Comparison of ENCODE assay signal across 13 cellular contexts in the genomic region with DNA sequence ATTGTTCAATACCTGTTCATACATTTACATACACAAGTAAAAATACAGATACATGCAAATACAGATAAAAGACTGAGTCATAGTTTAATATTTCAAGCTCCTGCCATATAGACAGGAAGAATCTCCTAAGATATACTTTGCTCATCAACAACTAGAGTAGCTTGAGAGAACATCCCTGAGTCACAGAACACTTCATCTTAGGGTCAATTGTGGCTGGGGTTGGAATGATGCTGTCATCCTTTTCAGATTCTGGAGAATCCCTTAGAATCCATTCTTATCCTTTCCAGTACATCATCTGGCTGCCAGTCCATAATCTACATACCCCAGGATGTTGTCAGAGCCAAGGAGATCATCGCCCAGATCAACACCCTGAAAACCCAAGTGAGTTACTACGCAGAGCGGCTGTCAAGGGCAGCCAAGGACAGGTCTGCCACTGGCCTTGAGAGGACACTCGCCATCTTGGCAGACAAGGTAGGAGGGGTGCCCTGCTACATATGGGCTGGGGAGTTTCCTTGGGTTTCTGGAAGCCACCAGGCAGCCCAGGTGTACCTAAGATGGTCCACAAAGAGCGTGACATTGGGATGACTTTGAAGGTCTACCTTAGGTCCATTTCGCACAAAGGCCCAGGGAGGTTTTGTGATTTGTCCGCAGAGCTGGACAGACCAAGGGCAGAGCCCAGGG. TPM values are rescaled to one million over a fixed set of nuclear protein-coding genes. Genes with fewer than 3 reads are reported as not detected.
A peak's percentile ranks its signal among the peaks of the same experiment; 100 is the strongest.
DNase-seq lines count a peak whose midpoint lies in the region; ATAC-seq and TF ChIP-seq lines count a peak whose summit lies in the region.
"Had no signal": no experiment of that assay in that cellular context is flagged by ENCODE, and none has a peak within 500 bp of the region (broad histone marks: within the 10 kb centered on the region; RNA-seq: fewer than 3 reads in every experiment).

No MANE protein-coding gene starts in this region.

- H3K4me3 Mint-ChIP-seq in activated CD4-positive, alpha-beta memory T cell treated with anti-CD3 and anti-CD28 coated beads for 36 hours, result no peak overlapping the region
- no peak overlapping the region for H3K4me3 Mint-ChIP-seq in nephron progenitor cell
- H3K4me3 Mint-ChIP-seq: B cell; stimulated activated memory B cell treated with anti-CD40 and anti-IgM and Interleukin-4, amounts not matched to agents 10 μg/mL and 1 μg/mL and 100 μg/mL, for 72 hours had no signal

- H3K27me3 ChIP-seq in heart left ventricle (no peaks in the 10 kb centered on the region), fibroblast of lung (ENCODE audit: control insufficient read depth, insufficient read depth, low read length) (no peaks in the 10 kb centered on the region)

- POLR2A ChIA-PET in activated CD4-positive, alpha-beta memory T cell treated with anti-CD3 and anti-CD28 coated beads for 36 hours (lab: Charles Lee), result interaction anchor here (1.3 kb wide), 1 partner anchor 11 kb away, joined by 3 read pairs; no protein-coding TSS in a partner anchor

- H3K9me3 Mint-ChIP-seq in activated CD4-positive, alpha-beta memory T cell treated with anti-CD3 and anti-CD28 coated beads for 36 hours, result no peaks in the 10 kb centered on the region
- H3K9me3 Mint-ChIP-seq in nephron progenitor cell, result no peaks in the 10 kb centered on the region
- H3K9me3 Mint-ChIP-seq: stimulated activated memory B cell treated with anti-CD40 and anti-IgM and Interleukin-4, amounts not matched to agents 10 μg/mL and 1 μg/mL and 100 μg/mL, for 72 hours had no signal

- WGBS in heart left ventricle, 4 donors, result 97 to 98% (median 97%) methylated on average over 7 of the region's 7 CpGs

- intact Hi-C loops in cardiac septum (cut with DNase I), result loop anchor here (10.0 kb wide), 1 partner anchor 68 kb away; no protein-coding TSS in a partner anchor
- intact Hi-C loops in heart left ventricle (cut with DNase I), result no loop called here
- intact Hi-C loops in activated CD4-positive, alpha-beta memory T cell treated with anti-CD3 and anti-CD28 coated beads for 36 hours (cut with micrococcal nuclease), result no loop called here

- no peak overlapping the region for H3K27ac ChIP-seq in heart left ventricle
- peak overlapping the region; percentile 57 for H3K27ac ChIP-seq in fibroblast of lung (ENCODE audit: insufficient read depth, low read length)

- peaks cover 33% of the 10 kb centered on the region for H3K4me1 Mint-ChIP-seq in activated CD4-positive, alpha-beta memory T cell treated with anti-CD3 and anti-CD28 coated beads for 36 hours (ENCODE audit: low read depth)
- peaks cover 6% of the 10 kb centered on the region for H3K4me1 Mint-ChIP-seq in nephron progenitor cell

- H4K20me1 ChIP-seq in fibroblast of lung (ENCODE audit: control insufficient read depth, extremely low read depth, insufficient read depth, low read length), result no peaks in the 10 kb centered on the region

- no peak for TF ChIP-seq POLR2A in heart left ventricle (IDR thresholded peaks at IDR 0.05)

- CTCF ChIA-PET in activated CD4-positive, alpha-beta memory T cell treated with anti-CD3 and anti-CD28 coated beads for 36 hours (lab: Charles Lee), result interaction anchor here (2.3 to 2.5 kb wide), 2 partner anchors 16 to 88 kb away, joined by 6 to 9 read pairs; no protein-coding TSS in a partner anchor

- H3K9me3 ChIP-seq in heart left ventricle (no peaks in the 10 kb centered on the region), fibroblast of lung (ENCODE audit: control insufficient read depth, insufficient read depth, low read depth, low read length) (no peaks in the 10 kb centered on the region)

- peaks cover 0 to 26% (median 8%) of the 10 kb centered on the region in 12 donors for H3K4me1 ChIP-seq in heart left ventricle
- no peaks in the 10 kb centered on the region for H3K4me1 ChIP-seq in fibroblast of lung (ENCODE audit: control insufficient read depth, extremely low read depth, insufficient read depth, low read length)

- H3K4me3 ChIP-seq in heart left ventricle (no peak overlapping the region), fibroblast of lung (replicated peaks in 1 of 4; ENCODE audit: control extremely low read depth in 1 of 4, insufficient read depth in 1 of 4, low read depth in 3 of 4, low read length in 4 of 4) (no peak overlapping the region)

- peak overlapping the region; percentile 76 for H3K27ac Mint-ChIP-seq in activated CD4-positive, alpha-beta memory T cell treated with anti-CD3 and anti-CD28 coated beads for 36 hours
- H3K27ac Mint-ChIP-seq in nephron progenitor cell, result no peak overlapping the region
- H3K27ac Mint-ChIP-seq: B cell; stimulated activated memory B cell treated with anti-CD40 and anti-IgM and Interleukin-4, amounts not matched to agents 10 μg/mL and 1 μg/mL and 100 μg/mL, for 72 hours had no signal

- H3K36me3 ChIP-seq in heart left ventricle, result peaks cover 0 to 98% (median 63%) of the 10 kb centered on the region in 9 donors
- H3K36me3 ChIP-seq in fibroblast of lung (ENCODE audit: control insufficient read depth, insufficient read depth, low read length), result no peaks in the 10 kb centered on the region

- TF ChIP-seq CTCF in heart left ventricle (IDR thresholded peaks at IDR 0.05) (no peak), fibroblast of lung (conservative IDR thresholded peaks at IDR 0.05 in 1 of 2, IDR thresholded peaks at IDR 0.05 in 1 of 2; ENCODE audit: low read depth in 1 of 2, low read length in 2 of 2) (no peak), nephron progenitor cell (IDR thresholded peaks at IDR 0.05) (no peak)

- H2AFZ ChIP-seq in fibroblast of lung (ENCODE audit: low read length), result no peak overlapping the region

- DNase-seq in cardiac septum (ENCODE audit: low spot score) (peak; percentile 33), heart left ventricle (no peak), fibroblast of lung (ENCODE audit: low read depth in 2 of 2) (peak in 1 of 2 donors; percentile 42), nephron progenitor cell (no peak), AML-193 (lab: John Stamatoyannopoulos, UW) (no peak), NCI-H2081 (lab: John Stamatoyannopoulos, UW) (no peak)
- DNase-seq in activated CD4-positive, alpha-beta memory T cell treated with anti-CD3 and anti-CD28 coated beads for 36 hours, result no peak
- DNase-seq: H7, MV-4-11, NCI-H2227 treated with DMSO at 0.1 percent for 48 hours had no signal

- H3K27me3 Mint-ChIP-seq in activated CD4-positive, alpha-beta memory T cell treated with anti-CD3 and anti-CD28 coated beads for 36 hours, result no peaks in the 10 kb centered on the region
- no peaks in the 10 kb centered on the region for H3K27me3 Mint-ChIP-seq in nephron progenitor cell (ENCODE audit: low read depth, poor library complexity)
- H3K27me3 Mint-ChIP-seq: B cell; stimulated activated memory B cell treated with anti-CD40 and anti-IgM and Interleukin-4, amounts not matched to agents 10 μg/mL and 1 μg/mL and 100 μg/mL, for 72 hours had no signal

- no peak overlapping the region for H3K9ac ChIP-seq in fibroblast of lung (ENCODE audit: insufficient read depth, low read length)

- H3K36me3 Mint-ChIP-seq in activated CD4-positive, alpha-beta memory T cell treated with anti-CD3 and anti-CD28 coated beads for 36 hours, result peaks cover 14% of the 10 kb centered on the region
- H3K36me3 Mint-ChIP-seq in nephron progenitor cell (ENCODE audit: low read depth), result peaks cover 45% of the 10 kb centered on the region

- no peaks in the 10 kb centered on the region for H3K79me2 ChIP-seq in fibroblast of lung (ENCODE audit: control insufficient read depth, insufficient read depth, low read length)

- no peak overlapping the region for H3K4me2 ChIP-seq in fibroblast of lung (ENCODE audit: extremely low read depth, insufficient read depth, low read length)

- no peak for ATAC-seq in heart left ventricle
- no peak for ATAC-seq in GM21737 (IDR thresholded peaks at IDR 0.05; ENCODE audit: unreplicated experiment)
- ATAC-seq: stimulated activated memory B cell treated with anti-CD40 and anti-IgM and Interleukin-4, amounts not matched to agents 10 μg/mL and 1 μg/mL and 100 μg/mL, for 72 hours had no signal

RNA-seq across cellular contexts. Expression of gene COA5, which starts 55.7 kb away (rescaled TPM):
- total RNA-seq in cardiac septum, result 28.3 TPM
- 10 to 100 TPM; 19.6 to 33.5 (median 27.7) TPM for total RNA-seq in heart left ventricle
- 10 to 100 TPM; 23.2 to 39.5 TPM for polyA plus RNA-seq in heart left ventricle
- total RNA-seq in activated CD4-positive, alpha-beta memory T cell treated with anti-CD3 and anti-CD28 coated beads for 36 hours, result 10 to 100 TPM; 26.7 to 28.5 TPM
- total RNA-seq in fibroblast of lung, result 33.4 and 38.6 TPM in 2 replicates
- 19.3 and 22.5 TPM in 2 replicates for polyA plus RNA-seq in fibroblast of lung
- polyA plus RNA-seq in fibroblast of lung (2012), result 29.7 and 34.2 TPM in 2 replicates
- polyA minus RNA-seq in fibroblast of lung (ENCODE audit: low replicate concordance), result 0.67 and 1.0 TPM in 2 replicates

RNA-seq across cellular contexts. Expression of gene UNC50, which starts 55.8 kb away (rescaled TPM):
- total RNA-seq in cardiac septum (27.9 TPM), heart left ventricle (10 to 100 TPM; 22.3 to 31.4 (median 25.6) TPM), fibroblast of lung (54.2 and 64.1 TPM in 2 replicates)
- polyA plus RNA-seq in heart left ventricle (10 to 100 TPM; 36.9 to 37.0 TPM), fibroblast of lung (45.2 and 71.4 TPM in 2 replicates)
- 10 to 100 TPM; 33.4 to 36.2 TPM for total RNA-seq in activated CD4-positive, alpha-beta memory T cell treated with anti-CD3 and anti-CD28 coated beads for 36 hours
- polyA plus RNA-seq in fibroblast of lung (2012), result 30.8 and 38.6 TPM in 2 replicates
- 3.8 and 5.3 TPM in 2 replicates for polyA minus RNA-seq in fibroblast of lung (ENCODE audit: low replicate concordance)
